ENCODE assay signal across 8 cellular contexts in the genomic region with DNA sequence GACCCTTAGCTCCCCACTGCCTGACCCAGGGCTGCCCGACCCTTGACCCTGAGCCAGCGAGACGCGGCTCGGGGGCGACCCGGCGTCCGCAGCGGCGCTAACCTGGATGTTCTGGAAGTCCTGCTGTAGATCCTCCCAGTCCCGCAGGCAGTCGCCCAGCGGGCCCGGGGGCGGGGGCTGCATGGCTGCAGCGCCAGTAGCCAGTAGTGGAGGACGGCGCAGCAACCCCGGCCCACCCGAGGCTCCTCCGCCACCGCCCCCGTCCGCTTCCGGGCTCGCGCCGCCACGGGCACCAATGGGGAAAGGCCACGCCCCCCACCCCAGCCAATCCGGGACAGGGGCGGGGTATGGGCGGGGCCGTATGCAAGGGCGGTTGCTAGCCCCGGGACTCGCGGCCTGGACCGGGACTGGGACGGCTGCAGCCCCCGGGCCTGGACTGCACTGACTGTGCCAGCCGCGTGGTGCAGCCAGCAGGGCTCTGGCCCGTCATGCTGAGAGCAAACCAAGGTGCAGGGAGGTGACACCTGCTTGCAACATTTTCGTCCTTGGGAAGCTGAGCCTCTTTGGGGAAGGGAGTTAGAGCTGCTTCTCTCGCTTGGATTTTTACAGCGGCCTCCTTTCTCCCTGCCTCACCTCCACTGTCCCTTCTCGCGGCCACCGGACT. TPM values are rescaled to one million over a fixed set of nuclear protein-coding genes. Genes with fewer than 3 reads are reported as not detected.
A peak's percentile ranks its signal among the peaks of the same experiment; 100 is the strongest.
DNase-seq lines count a peak whose midpoint lies in the region; ATAC-seq, FAIRE-seq and TF ChIP-seq lines count a peak whose summit lies in the region.

Gene TMEM120A (minus strand): TSS at position 208 of the 664 bp plus-strand sequence. CDS start 25 bp downstream, at position 183.

- in situ Hi-C loops in transverse colon (cut with MboI; ENCODE audit: low pct_ligation_motif_present in 1 of 4, low pct_unique_long_range_greater_than_20kb in 1 of 4, low sequenced_read_pairs in 3 of 4), result loop anchor here in 1 of 4 donors (10.0 kb wide), 2 partner anchors 80 to 120 kb away; partner anchors contain the start of genes POR and RHBDD2

- WGBS in transverse colon (ENCODE audit: low coverage in 1 of 2), 2 donors, result 2% methylated on average over 40 of the region's 51 CpGs; no CpG with 5 or more reads in 1 of the 2 donors

- H3K36me3 ChIP-seq in adipocyte (ENCODE audit: control insufficient read depth, insufficient read depth, low read length, severe bottlenecking) (peaks cover 11% of the 10 kb centered on the region), transverse colon (no peaks in the 10 kb centered on the region)

- intact Hi-C loops in cardiac septum (cut with DNase I) (loop anchor here (2.0 to 5.0 kb wide), 2 partner anchors 26 to 47 kb away; no protein-coding TSS in a partner anchor), transverse colon (cut with DNase I; ENCODE audit: low total_unique reads) (loop anchor here (10.0 kb wide), 1 partner anchor 80 kb away; the partner anchor contains the start of gene POR)

- H3K9me3 ChIP-seq in adipocyte (ENCODE audit: control insufficient read depth, low read length) (no peaks in the 10 kb centered on the region), transverse colon (no peaks in the 10 kb centered on the region)

- TF ChIP-seq CTCF in transverse colon (IDR thresholded peaks at IDR 0.05), result peak; percentile 27 to 43 (median 33)

- peak within 1 kb of the TSS; percentile 85 to 96 (median 92) for H3K27ac ChIP-seq in transverse colon

- peaks cover 34% of the 10 kb centered on the region for H3K4me1 ChIP-seq in adipocyte (ENCODE audit: control insufficient read depth, insufficient read depth, low read length)
- peaks cover 6 to 29% (median 17%) of the 10 kb centered on the region in 4 donors for H3K4me1 ChIP-seq in transverse colon

- DNase-seq in GM12892 (ENCODE audit: insufficient read length), result peak; percentile 100
- peak; percentile 44 for DNase-seq in NCI-H1436 treated with DMSO at 0.1 percent for 48 hours (lab: John Stamatoyannopoulos, UW)
- DNase-seq in T follicular helper cell (ENCODE audit: low read depth), result peak; percentile 91
- peak; percentile 98 for DNase-seq in adipocyte (ENCODE audit: low read depth)
- peak; percentile 98 for DNase-seq in cardiac septum (ENCODE audit: low spot score)
- peak; percentile 91 for DNase-seq in pons (ENCODE audit: low spot score)
- DNase-seq in transverse colon, result peak; percentile 98

- H3K27me3 ChIP-seq in adipocyte (replicated peaks; ENCODE audit: control insufficient read depth, insufficient read depth, low read length), result no peaks in the 10 kb centered on the region
- no peaks in the 10 kb centered on the region for H3K27me3 ChIP-seq in transverse colon

- TF ChIP-seq EP300 in transverse colon (IDR thresholded peaks at IDR 0.05; ENCODE audit: low read depth), result no peak

- H3K4me3 ChIP-seq in adipocyte (ENCODE audit: low read length) (peak within 1 kb of the TSS; percentile 87), transverse colon (peak within 1 kb of the TSS; percentile 62 to 90 (median 70))

- TF ChIP-seq POLR2A in GM12892 (IDR thresholded peaks at IDR 0.05; ENCODE audit: low read depth, low read length) (peak; percentile 64; the same call in 1 of the 2 replicates), transverse colon (IDR thresholded peaks at IDR 0.05) (peak; percentile 89)

- peak; percentile 97 for ATAC-seq in HG02852 (IDR thresholded peaks at IDR 0.05; ENCODE audit: unreplicated experiment)

- peak within 1 kb of the TSS; percentile 93 for H3K9ac ChIP-seq in adipocyte (ENCODE audit: low read length)

- peak; percentile 99 for FAIRE-seq in GM12892 (lab: Jason Lieb, UNC)

RNA-seq across cellular contexts. Expression of gene TMEM120A, which starts in this region (rescaled TPM):
- polyA plus RNA-seq in GM12892 (2012; ENCODE audit: missing spikeins), result 21.2 TPM
- total RNA-seq in cardiac septum (138 TPM), transverse colon (100 to 1,000 TPM in 1 of 4 donors, 10 to 100 TPM in 3; 57.6 to 119 (median 92.0) TPM)

Comparison
In these comparisons a context has a peak if more than half of its experiments do, and no peak if none do; other contexts are left out.
1. Peak in every context shown above with its lines: DNase-seq, ATAC-seq, H3K4me3 ChIP-seq and H3K27ac ChIP-seq.
2. DNase-seq: peak in every context shown above with its lines; median percentile 100 in GM12892; 98 in adipocyte; 98 in cardiac septum; 98 in transverse colon; 91 in T follicular helper cell; 91 in pons; 44 in NCI-H1436 treated with DMSO at 0.1 percent for 48 hours.